ENCODE assay signal across 9 cellular contexts in the genomic region with DNA sequence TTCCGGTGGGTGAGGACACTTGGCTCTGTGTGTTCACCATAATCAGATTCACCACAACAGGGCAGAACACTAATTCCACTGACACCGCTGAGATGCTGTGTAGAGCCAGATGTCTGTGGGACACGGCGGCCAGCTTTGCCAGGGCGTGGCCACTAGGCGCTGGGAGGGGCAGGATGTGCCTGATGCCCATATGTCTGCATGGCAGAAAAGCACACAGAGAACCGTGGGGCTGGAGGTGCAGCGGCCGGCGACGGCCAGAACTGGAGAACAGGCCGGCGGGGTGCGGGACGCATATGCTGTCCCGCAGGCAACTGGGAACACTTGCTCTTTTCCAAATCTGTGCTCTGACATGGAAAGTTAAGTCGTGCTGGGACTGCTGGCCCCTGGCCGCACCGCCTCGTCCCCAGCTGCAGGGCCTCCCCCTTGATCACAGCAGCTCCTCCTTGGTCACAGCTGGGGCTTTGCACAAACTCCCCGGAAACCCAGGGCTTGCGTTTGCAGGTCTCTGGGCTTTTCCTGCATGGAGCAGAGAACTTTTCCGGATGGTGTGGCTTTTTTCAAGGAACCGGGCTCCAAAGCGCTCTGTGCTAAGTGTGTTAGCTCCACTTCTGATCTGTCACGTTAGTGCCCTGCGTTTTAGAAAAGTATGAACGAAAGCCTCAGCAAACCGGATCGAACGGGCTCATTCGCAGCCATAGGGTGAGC. TPM values are rescaled to one million over a fixed set of nuclear protein-coding genes. Genes with fewer than 3 reads are reported as not detected.
DNase-seq lines count a peak whose midpoint lies in the region; TF ChIP-seq lines count a peak whose summit lies in the region.
"Had no signal": no experiment of that assay in that cellular context is flagged by ENCODE, and none has a peak within 500 bp of the region (broad histone marks: within the 10 kb centered on the region; RNA-seq: fewer than 3 reads in every experiment).

No MANE protein-coding gene starts in this region.

- H3K27me3 ChIP-seq in HUES48 (ENCODE audit: control insufficient read depth, insufficient read depth, low read length), result no peaks in the 10 kb centered on the region

- no peaks in the 10 kb centered on the region for H3K9me3 ChIP-seq in HUES48 (ENCODE audit: control insufficient read depth, insufficient read depth, low read length)
- H3K9me3 ChIP-seq: adrenal gland had no signal

- H3K4me3 ChIP-seq in HUES48 (ENCODE audit: low read depth, low read length) (no peak overlapping the region), fibroblast of villous mesenchyme (ENCODE audit: low read depth, low read length) (no peak overlapping the region)
- H3K4me3 ChIP-seq: adrenal gland had no signal

- no peak overlapping the region for H3K9ac ChIP-seq in HUES48 (ENCODE audit: low read depth, low read length)

- peak; percentile 53 for DNase-seq in activated gamma-delta T cell treated with Interleukin-2 at 50 U/mL for 16 hours
- no peak for DNase-seq in activated gamma-delta T cell (lab: John Stamatoyannopoulos, UW)
- peak; percentile 67 for DNase-seq in activated CD4-positive, CD25-positive, alpha-beta regulatory T cell treated with anti-CD3 and anti-CD28 coated beads, Interleukin-2, amount 50 U/mL, for 72 hours
- DNase-seq in fibroblast of villous mesenchyme (ENCODE audit: low read depth), result peak; percentile 7
- DNase-seq in stimulated activated CD8-positive, alpha-beta memory T cell treated with anti-CD3 and anti-CD28 coated beads, Interleukin-12 subunit alpha, Interleukin-12 subunit beta, amount 100 ng/mL, for 4 hours (ENCODE audit: low read depth), result peak; percentile 19
- no peak for DNase-seq in superior temporal gyrus (ENCODE audit: extremely low spot score)
- no peak for DNase-seq in AG08396 (ENCODE audit: low spot score)

- no peaks in the 10 kb centered on the region for H3K36me3 ChIP-seq in HUES48 (ENCODE audit: control insufficient read depth, insufficient read depth, low read length)
- H3K36me3 ChIP-seq: adrenal gland had no signal

- peak overlapping the region; percentile 82 for H3K27ac ChIP-seq in HUES48 (ENCODE audit: low read depth, low read length)

- peaks cover 7% of the 10 kb centered on the region; the same call in 1 of the 2 replicates for H3K4me1 ChIP-seq in HUES48 (ENCODE audit: control insufficient read depth, insufficient read depth, low read length)
- H3K4me1 ChIP-seq: adrenal gland had no signal

- no peak for TF ChIP-seq CTCF in fibroblast of villous mesenchyme (IDR thresholded peaks at IDR 0.05; ENCODE audit: insufficient read depth, low read depth, low read length)

RNA-seq across cellular contexts. Expression of a gene that starts 31.1 kb away (rescaled TPM):
- under 0.01 TPM in 2 replicates for total RNA-seq in fibroblast of villous mesenchyme

RNA-seq across cellular contexts. Expression of a gene that starts 56.5 kb away (rescaled TPM):
- 22.2 and 23.7 TPM in 2 replicates for total RNA-seq in fibroblast of villous mesenchyme

Comparison
In these comparisons a context has a peak if more than half of its experiments do, and no peak if none do; other contexts are left out.
1. DNase-seq: peak in activated gamma-delta T cell treated with Interleukin-2 at 50 U/mL for 16 hours (single experiment), activated CD4-positive, CD25-positive, alpha-beta regulatory T cell treated with anti-CD3 and anti-CD28 coated beads, Interleukin-2, amount 50 U/mL, for 72 hours (single experiment), fibroblast of villous mesenchyme (single experiment) and stimulated activated CD8-positive, alpha-beta memory T cell treated with anti-CD3 and anti-CD28 coated beads, Interleukin-12 subunit alpha, Interleukin-12 subunit beta, amount 100 ng/mL, for 4 hours (single experiment); none in activated gamma-delta T cell (single experiment), superior temporal gyrus (single experiment) and AG08396 (single experiment).